In genomic region chr10:71320592-71320991, GRCh38 we compare ENCODE assay signal across 1 cellular context.
TF ChIP-seq lines count a peak whose summit lies in the region.

No MANE protein-coding gene starts in this region.

TF ChIP-seq in HepG2, 621 proteins besides CTCF, POLR2A, EP300 and RAD21 (continued from another document):
- no peak for TF ChIP-seq ZNF503 (CRISPR knock-in tag; IDR thresholded peaks at IDR 0.05)
TF ChIP-seq in HepG2: peak in this region for 78.
